14 cellular contexts compared by ENCODE assay signal in genomic region chr10:121188005-121188404, GRCh38.
A peak's percentile ranks its signal among the peaks of the same experiment; 100 is the strongest.
DNase-seq lines count a peak whose midpoint lies in the region; ATAC-seq and TF ChIP-seq lines count a peak whose summit lies in the region.
"Had no signal": no experiment of that assay in that cellular context is flagged by ENCODE, and none has a peak within 500 bp of the region (broad histone marks: within the 10 kb centered on the region; RNA-seq: fewer than 3 reads in every experiment).

No MANE protein-coding gene starts in this region.

- no peak for TF ChIP-seq POLR2A in esophagus muscularis mucosa (IDR thresholded peaks at IDR 0.05; ENCODE audit: low read depth)

- H3K9me3 Mint-ChIP-seq in nephron progenitor cell, result peaks cover 5% of the 10 kb centered on the region

- H3K36me3 ChIP-seq in esophagus muscularis mucosa, result no peaks in the 10 kb centered on the region
- H3K36me3 ChIP-seq: uterus had no signal

- TF ChIP-seq CTCF in esophagus muscularis mucosa (IDR thresholded peaks at IDR 0.05) (no peak), nephron progenitor cell (IDR thresholded peaks at IDR 0.05) (no peak)

- no peak overlapping the region for H3K4me3 ChIP-seq in esophagus muscularis mucosa
- H3K4me3 ChIP-seq: uterus had no signal

- no peak for TF ChIP-seq EP300 in esophagus muscularis mucosa (IDR thresholded peaks at IDR 0.05)

- peak overlapping the region; percentile 71 to 74 (median 74) for H3K27ac ChIP-seq in esophagus muscularis mucosa (replicated peaks in 1 of 4)

- DNase-seq in left ventricle myocardium superior (no peak), cardiac septum (ENCODE audit: low spot score) (no peak), esophagus muscularis mucosa (ENCODE audit: extremely low spot score) (no peak), nephron progenitor cell (peak; percentile 22), DMS114 treated with DMSO at 0.1 percent for 48 hours (lab: John Stamatoyannopoulos, UW; ENCODE audit: unreplicated experiment) (no peak)
- DNase-seq: activated CD4-positive, alpha-beta T cell treated with anti-CD3 and anti-CD28 coated beads, Interleukin-2, amount 10 ng/mL, durations not matched to agents 24 days and 14 days; activated gamma-delta T cell; foreskin fibroblast; mammary epithelial cell; NCI-H1417 treated with DMSO at 0.1 percent for 48 hours had no signal

- H3K4me1 ChIP-seq in esophagus muscularis mucosa, result peaks cover 0 to 43% (median 18%) of the 10 kb centered on the region in 4 donors
- H3K4me1 ChIP-seq: uterus had no signal

- H3K27ac Mint-ChIP-seq in nephron progenitor cell, result peak overlapping the region; percentile 14
- H3K27ac Mint-ChIP-seq: activated CD4-positive, alpha-beta T cell treated with anti-CD3 and anti-CD28 coated beads, Interleukin-2, amount 10 ng/mL, durations not matched to agents 24 days and 14 days had no signal

- WGBS in esophagus muscularis mucosa, result 44% methylated on average over 6 of the region's 6 CpGs

- H3K4me3 Mint-ChIP-seq in nephron progenitor cell, result no peak overlapping the region
- H3K4me3 Mint-ChIP-seq: activated CD4-positive, alpha-beta T cell treated with anti-CD3 and anti-CD28 coated beads, Interleukin-2, amount 10 ng/mL, durations not matched to agents 24 days and 14 days had no signal

- H3K36me3 Mint-ChIP-seq in nephron progenitor cell (ENCODE audit: low read depth), result no peaks in the 10 kb centered on the region

- intact Hi-C loops in left ventricle myocardium superior (cut with micrococcal nuclease), result no loop called here
- intact Hi-C loops in cardiac septum (cut with DNase I), result no loop called here
- intact Hi-C loops in esophagus muscularis mucosa (cut with DNase I), result no loop called here

- H3K9me3 ChIP-seq in esophagus muscularis mucosa, result no peaks in the 10 kb centered on the region
- H3K9me3 ChIP-seq: uterus had no signal

- ATAC-seq in left ventricle myocardium superior (peak; percentile 26), GM21576 (IDR thresholded peaks at IDR 0.05; ENCODE audit: unreplicated experiment) (no peak), HG02678 (IDR thresholded peaks at IDR 0.05; ENCODE audit: unreplicated experiment) (no peak), HG03354 (IDR thresholded peaks at IDR 0.05; ENCODE audit: poor library complexity, severe bottlenecking, unreplicated experiment) (no peak)

- H3K27me3 Mint-ChIP-seq in nephron progenitor cell (ENCODE audit: low read depth, poor library complexity), result peaks cover 10% of the 10 kb centered on the region
- H3K27me3 Mint-ChIP-seq: activated CD4-positive, alpha-beta T cell treated with anti-CD3 and anti-CD28 coated beads, Interleukin-2, amount 10 ng/mL, durations not matched to agents 24 days and 14 days had no signal

- no peaks in the 10 kb centered on the region for H3K27me3 ChIP-seq in esophagus muscularis mucosa
- H3K27me3 ChIP-seq: uterus had no signal

- peaks cover 50% of the 10 kb centered on the region for H3K4me1 Mint-ChIP-seq in nephron progenitor cell
- H3K4me1 Mint-ChIP-seq: activated CD4-positive, alpha-beta T cell treated with anti-CD3 and anti-CD28 coated beads, Interleukin-2, amount 10 ng/mL, durations not matched to agents 24 days and 14 days had no signal
